ENCODE assay signal across 8 cellular contexts in genomic region chr17:8176197-8176940, GRCh38. TPM values are rescaled to one million over a fixed set of nuclear protein-coding genes. Genes with fewer than 3 reads are reported as not detected.
DNase-seq lines count a peak whose midpoint lies in the region; ATAC-seq, FAIRE-seq and TF ChIP-seq lines count a peak whose summit lies in the region.

Gene TMEM107 (minus strand): TSS chr17:8176380. CDS start chr17:8176286, 94 bp downstream.

- ATAC-seq in GM19397 (IDR thresholded peaks at IDR 0.05; ENCODE audit: unreplicated experiment) = peak; percentile 51

- no peak for TF ChIP-seq EP300 in suprapubic skin (IDR thresholded peaks at IDR 0.05)

- no peaks in the 10 kb centered on the region for H3K27me3 ChIP-seq in neuron (ENCODE audit: insufficient read depth, low read length)
- no peaks in the 10 kb centered on the region for H3K27me3 ChIP-seq in suprapubic skin

- no peak for FAIRE-seq in frontal cortex (lab: Jason Lieb, UNC)

- H3K27ac ChIP-seq in SK-N-MC (peak within 1 kb of the TSS; percentile 68; the same call in 1 of the 2 replicates), suprapubic skin (peak within 1 kb of the TSS; percentile 79)

- peak within 1 kb of the TSS; percentile 97 for H3K4me3 ChIP-seq in SK-N-MC
- peak within 1 kb of the TSS; percentile 64 for H3K4me3 ChIP-seq in neuron (ENCODE audit: low read length)
- peak within 1 kb of the TSS; percentile 70 for H3K4me3 ChIP-seq in suprapubic skin

- H3K4me1 ChIP-seq in neuron (ENCODE audit: insufficient read depth, low read length) (peaks cover 23% of the 10 kb centered on the region), suprapubic skin (peaks cover 43% of the 10 kb centered on the region)

- TF ChIP-seq CTCF in suprapubic skin (IDR thresholded peaks at IDR 0.05) = peak in 1 of 2 donors; percentile 10

- peak within 1 kb of the TSS; percentile 96 for H3K9ac ChIP-seq in SK-N-MC (ENCODE audit: insufficient read length)

- TF ChIP-seq POLR2A in suprapubic skin (IDR thresholded peaks at IDR 0.05) = no peak

- peak; percentile 44 to 59 for DNase-seq in AML-193 (lab: John Stamatoyannopoulos, UW)
- DNase-seq in LHCN-M2 (ENCODE audit: low read depth) = peak; percentile 75
- no peak for DNase-seq in SK-N-MC (ENCODE audit: low read depth, low spot score)
- DNase-seq in activated naive CD4-positive, alpha-beta T cell treated with Interleukin-2 at 50 U/mL for 16 hours = peak; percentile 87
- peak in 1 of 2 donors; percentile 82 for DNase-seq in frontal cortex (ENCODE audit: low spot score in 2 of 2)
- peak; percentile 94 to 96 for DNase-seq in suprapubic skin (ENCODE audit: low spot score in 2 of 2)

- peak within 1 kb of the TSS; percentile 46 for H2AFZ ChIP-seq in neuron (ENCODE audit: low read depth, low read length)

- H3K9me3 ChIP-seq in SK-N-MC (ENCODE audit: low read depth, low read length) (no peaks in the 10 kb centered on the region), neuron (ENCODE audit: low read length) (no peaks in the 10 kb centered on the region), suprapubic skin (no peaks in the 10 kb centered on the region)

- H3K36me3 ChIP-seq in SK-N-MC (ENCODE audit: insufficient read depth, low read length) (no peaks in the 10 kb centered on the region), neuron (ENCODE audit: insufficient read depth, low read length) (no peaks in the 10 kb centered on the region), suprapubic skin (no peaks in the 10 kb centered on the region)

- 3% methylated on average over 23 of the region's 56 CpGs for WGBS in suprapubic skin

RNA-seq across cellular contexts. Expression of gene TMEM107, which starts in this region (rescaled TPM):
- total RNA-seq in LHCN-M2 (2014; rRNA removed) (40.0 and 45.3 TPM in 2 replicates), frontal cortex (23.6 TPM), suprapubic skin (10 to 100 TPM; 13.7 to 21.4 (median 19.4) TPM)
- 19.5 TPM for polyA plus RNA-seq in LHCN-M2 (2012)
